12 cellular contexts compared by ENCODE assay signal in genomic region chr11:115939726-115940421, GRCh38.
DNase-seq lines count a peak whose midpoint lies in the region; ATAC-seq, FAIRE-seq and TF ChIP-seq lines count a peak whose summit lies in the region.
"Had no signal": no experiment of that assay in that cellular context is flagged by ENCODE, and none has a peak within 500 bp of the region (broad histone marks: within the 10 kb centered on the region; RNA-seq: fewer than 3 reads in every experiment).

No MANE protein-coding gene starts in this region.

- intact Hi-C loops in GM12878 (cut with micrococcal nuclease; ENCODE audit: unreplicated experiment), result no loop called here

- no peaks in the 10 kb centered on the region for H3K36me3 ChIP-seq in GM12878 (ENCODE audit: control insufficient read depth in 2 of 2, insufficient read depth in 2 of 2, low read length in 1 of 2)

- no peak for TF ChIP-seq CTCF in GM12878 (IDR thresholded peaks at IDR 0.05 in 2 of 3, conservative IDR thresholded peaks at IDR 0.05 in 1 of 3; ENCODE audit: control insufficient read depth in 2 of 3, extremely low read depth in 1 of 3, insufficient read depth in 1 of 3, low read depth in 3 of 3, low read length in 3 of 3)
- TF ChIP-seq CTCF in GM10248 (IDR thresholded peaks at IDR 0.05; ENCODE audit: control extremely low read depth, extremely low read depth, low read depth, missing control alignments), result no peak

- 20% methylated on average over 7 of the region's 7 CpGs for WGBS in GM12878 (ENCODE audit: insufficient coverage, insufficient replicate concordance, low lambda C conversion rate, missing lambda C conversion rate)

- peak; percentile 17 to 31; a peak in 1 of 4 replicates for TF ChIP-seq EP300 in GM12878 (IDR thresholded peaks at IDR 0.05; ENCODE audit: borderline replicate concordance in 1 of 2, control insufficient read depth in 1 of 2, low read depth in 2 of 2, low read length in 2 of 2)

- TF ChIP-seq POLR2A in GM12878 (IDR thresholded peaks at IDR 0.05; ENCODE audit: low read depth, low read length), result no peak

- no peak for TF ChIP-seq RAD21 in GM12878 (IDR thresholded peaks at IDR 0.05; ENCODE audit: insufficient read depth, low read depth, low read length)

- in situ Hi-C loops in GM12878 (cut with MboI), result no loop called here

- no peak overlapping the region for H3K4me3 ChIP-seq in GM12878

- no peak overlapping the region for H3K9ac ChIP-seq in GM12878 (ENCODE audit: control insufficient read depth, insufficient read depth, low read length)

- H4K20me1 ChIP-seq in GM12878 (ENCODE audit: control insufficient read depth, insufficient read depth), result no peaks in the 10 kb centered on the region

- H3K79me2 ChIP-seq in GM12878 (ENCODE audit: control insufficient read depth, insufficient read depth, low read length), result no peaks in the 10 kb centered on the region

- POLR2A ChIA-PET in GM12878 (lab: Charles Lee), result interaction anchor here (2.0 kb wide), 1 partner anchor 10 kb away, joined by 28 read pairs; no protein-coding TSS in a partner anchor
- POLR2A ChIA-PET in GM10248 (lab: Yijun Ruan, JAX), result interaction anchor here (0.8 kb wide), 1 partner anchor 15 kb away, joined by 3 read pairs; no protein-coding TSS in a partner anchor

- no TSS peak for BruUV-seq in GM12878 (replicated peaks; lab: Mats Ljungman, UMichigan)

- RAD21 ChIA-PET in GM12878 (lab: Charles Lee; ENCODE audit: unreplicated experiment), result interaction anchor here (1.6 to 6.0 kb wide), 3 partner anchors 13 to 134 kb away, joined by 4 to 94 read pairs (median 13); no protein-coding TSS in a partner anchor

- FAIRE-seq in GM12878 (lab: Jason Lieb, UNC), result no peak

- SMC1A ChIA-PET in GM12878 (lab: Charles Lee; ENCODE audit: uncharacterized antibody, unreplicated experiment), result interaction anchor here (0.5 to 9.0 kb wide), 15 partner anchors 9 to 134 kb away, joined by 3 to 94 read pairs (median 5); no protein-coding TSS in a partner anchor

- no peaks in the 10 kb centered on the region; the same call in 2 of the 3 replicates for H3K9me3 ChIP-seq in GM12878 (replicated peaks; ENCODE audit: control insufficient read depth, insufficient read depth, low read length)

- no peak overlapping the region for H3K27ac ChIP-seq in GM12878 (ENCODE audit: control insufficient read depth, insufficient read depth)
- H3K27ac ChIP-seq in substantia nigra (ENCODE audit: low read depth, low read length, poor library complexity, severe bottlenecking), result no peak overlapping the region

- CTCF ChIA-PET in GM12878 (lab: Yijun Ruan, JAX) (interaction anchor here (0.9 to 4.5 kb wide), 8 partner anchors 10 to 140 kb away, joined by 3 to 22 read pairs (median 6); no protein-coding TSS in a partner anchor), GM10248 (lab: Yijun Ruan, JAX) (interaction anchor here (0.7 to 8.3 kb wide), 4 partner anchors 8 to 175 kb away, joined by 3 to 81 read pairs (median 4); no protein-coding TSS in a partner anchor)

- H2AFZ ChIP-seq in GM12878 (ENCODE audit: control insufficient read depth, low read depth, low read length), result no peak overlapping the region

- DNase-seq in NCI-H2081 (lab: John Stamatoyannopoulos, UW) (peak; percentile 79 to 92), GM12878 (ENCODE audit: low read depth, low spot score) (no peak), amniotic stem cell (lab: John Stamatoyannopoulos, UW) (no peak), substantia nigra (lab: John Stamatoyannopoulos, UW) (no peak), ecto neural progenitor cell (ENCODE audit: low spot score) (no peak), GM10248 (ENCODE audit: extremely low spot score) (no peak)
- DNase-seq: CD8-positive, alpha-beta T cell; effector memory CD4-positive, alpha-beta T cell had no signal

- ATAC-seq in GM18511 (IDR thresholded peaks at IDR 0.05; ENCODE audit: unreplicated experiment) (peak; percentile 58), HG02763 (IDR thresholded peaks at IDR 0.05; ENCODE audit: unreplicated experiment) (peak; percentile 44), GM12878 (peak; percentile 91)
- ATAC-seq: CD8-positive, alpha-beta T cell; HCT116; left lobe of liver had no signal

- no peaks in the 10 kb centered on the region for H3K27me3 ChIP-seq in GM12878 (replicated peaks in 1 of 2; ENCODE audit: control insufficient read depth in 2 of 2, insufficient read depth in 2 of 2, low read length in 1 of 2)

- peaks cover 7% of the 10 kb centered on the region for H3K4me1 ChIP-seq in GM12878 (ENCODE audit: control insufficient read depth, insufficient read depth, low read length)

- H3K4me2 ChIP-seq in GM12878 (ENCODE audit: control insufficient read depth, insufficient read depth), result no peak overlapping the region

TF ChIP-seq in GM12878, 131 proteins besides CTCF, POLR2A, EP300 and RAD21 (continues in another document):
- TF ChIP-seq ETV6 (conservative IDR thresholded peaks at IDR 0.05 in 1 of 2, IDR thresholded peaks at IDR 0.05 in 1 of 2; ENCODE audit: borderline replicate concordance in 1 of 2, low read depth in 1 of 2), result no peak
- TF ChIP-seq POLR2AphosphoS2 (IDR thresholded peaks at IDR 0.05; ENCODE audit: low read depth, low read length), result no peak
- peak; percentile 94 for TF ChIP-seq TCF12 (IDR thresholded peaks at IDR 0.05; ENCODE audit: low read depth, low read length)
- TF ChIP-seq ZNF24 (IDR thresholded peaks at IDR 0.05), result no peak
- no peak for TF ChIP-seq MYB (IDR thresholded peaks at IDR 0.05; ENCODE audit: borderline replicate concordance, low read depth, low read length)
- 0 out of 2 replicates have a peak, but pooled peaks have one; percentile 24 for TF ChIP-seq PKNOX1 (IDR thresholded peaks at IDR 0.05)
- peak; percentile 61 for TF ChIP-seq RUNX3 (IDR thresholded peaks at IDR 0.05; ENCODE audit: low read length)
- no peak for TF ChIP-seq MYC (IDR thresholded peaks at IDR 0.05; ENCODE audit: insufficient read depth, insufficient read length, insufficient replicate concordance, low read length, severe bottlenecking)
- TF ChIP-seq ESRRA (IDR thresholded peaks at IDR 0.05; ENCODE audit: low read length), result no peak
- TF ChIP-seq IKZF2 (IDR thresholded peaks at IDR 0.05), result peak; percentile 64 to 65; a peak in 3 of 4 replicates
- TF ChIP-seq HDGF (IDR thresholded peaks at IDR 0.05), result 0 out of 2 replicates have a peak, but pooled peaks have one; percentile 47
- TF ChIP-seq NBN (IDR thresholded peaks at IDR 0.05), result peak; percentile 49; the same call in 1 of the 2 replicates
- TF ChIP-seq TCF3 (IDR thresholded peaks at IDR 0.05; ENCODE audit: borderline replicate concordance, insufficient read depth, low read depth, low read length), result peak; percentile 83
- no peak for TF ChIP-seq CHD1 (IDR thresholded peaks at IDR 0.05; ENCODE audit: low read depth, low read length)
- no peak for TF ChIP-seq RB1 (IDR thresholded peaks at IDR 0.05; ENCODE audit: borderline replicate concordance)
- no peak for TF ChIP-seq ELK1 (IDR thresholded peaks at IDR 0.05; ENCODE audit: low read depth, low read length)
- TF ChIP-seq TBL1XR1 (IDR thresholded peaks at IDR 0.05; ENCODE audit: low read depth, low read length), result no peak
- TF ChIP-seq BCL3 (IDR thresholded peaks at IDR 0.05; ENCODE audit: borderline replicate concordance, insufficient read depth, low read depth, low read length, poor library complexity, severe bottlenecking), result no peak
- peak; percentile 80; the same call in 1 of the 2 replicates for TF ChIP-seq MTA2 (IDR thresholded peaks at IDR 0.05; ENCODE audit: low read depth)
- peak; percentile 53; the same call in 1 of the 2 replicates for TF ChIP-seq PAX5 (IDR thresholded peaks at IDR 0.05; ENCODE audit: borderline replicate concordance, low read depth, low read length)
- no peak for TF ChIP-seq CEBPB (IDR thresholded peaks at IDR 0.05; ENCODE audit: borderline replicate concordance in 1 of 2, low read depth in 2 of 2, low read length in 2 of 2)
- TF ChIP-seq PML (IDR thresholded peaks at IDR 0.05; ENCODE audit: low read length), result no peak
- TF ChIP-seq BCL11A (IDR thresholded peaks at IDR 0.05; ENCODE audit: low read depth, low read length), result peak; percentile 49; the same call in 1 of the 2 replicates
- 0 out of 2 replicates have a peak, but pooled peaks have one; percentile 27 for TF ChIP-seq IRF4 (IDR thresholded peaks at IDR 0.05; ENCODE audit: low read depth, low read length)
- no peak for TF ChIP-seq ATF3 (IDR thresholded peaks at IDR 0.05; ENCODE audit: borderline replicate concordance, extremely low read depth, low read depth, low read length)

Comparison
In these comparisons a context has a peak if more than half of its experiments do, and no peak if none do; other contexts are left out.
1. DNase-seq: peak in NCI-H2081 (2 of 2); none in GM12878 (single experiment), amniotic stem cell (single experiment), substantia nigra (0 of 49), ecto neural progenitor cell (single experiment) and GM10248 (single experiment).
2. Peak in every context shown above with its lines, with median percentiles within 50 percentile points of each other: ATAC-seq.